Comparison of ENCODE assay signal across 1 cellular context in the genomic region with DNA sequence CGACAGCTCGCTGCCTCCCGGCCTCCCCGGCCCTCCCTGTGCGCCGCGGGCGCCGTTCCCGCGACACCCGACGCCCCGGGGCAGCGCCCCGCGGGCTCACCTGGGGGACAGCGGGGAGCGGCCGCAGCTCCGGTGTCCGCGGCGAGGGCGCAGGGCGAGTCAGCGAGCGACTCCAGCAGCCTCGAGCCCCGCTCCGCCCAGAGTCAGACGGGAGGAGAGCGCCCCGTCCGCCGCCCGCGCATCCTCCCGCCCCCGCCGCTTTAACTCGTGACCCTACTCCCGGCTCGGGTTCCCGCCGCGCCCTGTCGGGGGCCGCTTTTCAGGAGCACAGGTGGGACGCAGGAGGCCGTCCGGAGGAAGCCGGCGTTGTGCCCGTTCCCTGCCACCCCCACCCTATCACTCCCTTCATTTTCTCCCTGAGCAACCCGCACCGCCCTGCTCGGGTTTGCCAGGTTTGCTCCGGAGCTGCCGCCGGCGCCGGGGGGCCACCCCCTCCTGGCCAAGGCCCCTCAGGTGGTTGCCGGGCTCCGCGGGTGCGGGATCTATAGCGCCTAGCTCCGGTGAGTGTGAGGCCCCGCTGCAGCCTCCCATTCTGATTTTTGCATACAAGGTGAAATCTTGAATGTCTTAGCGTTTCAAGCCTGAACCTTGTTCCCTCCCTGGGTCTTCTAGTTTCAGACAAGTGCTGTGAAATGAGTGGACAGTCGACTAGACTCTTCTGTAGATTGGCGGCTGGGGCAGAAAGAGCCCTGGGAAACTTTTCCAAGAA.
TF ChIP-seq lines count a peak whose summit lies in the region.

A gene with protein sequence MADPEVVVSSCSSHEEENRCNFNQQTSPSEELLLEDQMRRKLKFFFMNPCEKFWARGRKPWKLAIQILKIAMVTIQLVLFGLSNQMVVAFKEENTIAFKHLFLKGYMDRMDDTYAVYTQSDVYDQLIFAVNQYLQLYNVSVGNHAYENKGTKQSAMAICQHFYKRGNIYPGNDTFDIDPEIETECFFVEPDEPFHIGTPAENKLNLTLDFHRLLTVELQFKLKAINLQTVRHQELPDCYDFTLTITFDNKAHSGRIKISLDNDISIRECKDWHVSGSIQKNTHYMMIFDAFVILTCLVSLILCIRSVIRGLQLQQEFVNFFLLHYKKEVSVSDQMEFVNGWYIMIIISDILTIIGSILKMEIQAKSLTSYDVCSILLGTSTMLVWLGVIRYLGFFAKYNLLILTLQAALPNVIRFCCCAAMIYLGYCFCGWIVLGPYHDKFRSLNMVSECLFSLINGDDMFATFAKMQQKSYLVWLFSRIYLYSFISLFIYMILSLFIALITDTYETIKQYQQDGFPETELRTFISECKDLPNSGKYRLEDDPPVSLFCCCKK (minus strand): TSS at position 205 of the 769 bp plus-strand sequence. CDS start 3,140 bp downstream, outside the sequence.

TF ChIP-seq in HEK293, 187 proteins besides CTCF, POLR2A, EP300 and RAD21 (continued from another document):
- TF ChIP-seq, protein P1, sequence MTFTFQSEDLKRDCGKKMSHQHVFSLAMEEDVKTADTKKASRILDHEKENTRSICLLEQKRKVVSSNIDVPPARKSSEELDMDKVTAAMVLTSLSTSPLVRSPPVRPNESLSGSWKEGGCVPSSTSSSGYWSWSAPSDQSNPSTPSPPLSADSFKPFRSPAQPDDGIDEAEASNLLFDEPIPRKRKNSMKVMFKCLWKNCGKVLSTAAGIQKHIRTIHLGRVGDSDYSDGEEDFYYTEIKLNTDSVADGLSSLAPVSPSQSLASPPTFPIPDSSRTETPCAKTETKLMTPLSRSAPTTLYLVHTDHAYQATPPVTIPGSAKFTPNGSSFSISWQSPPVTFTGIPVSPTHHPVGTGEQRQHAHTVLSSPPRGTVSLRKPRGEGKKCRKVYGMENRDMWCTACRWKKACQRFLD (tag by site-specific recombination; IDR thresholded peaks at IDR 0.05), result no peak
- TF ChIP-seq, protein P2, sequence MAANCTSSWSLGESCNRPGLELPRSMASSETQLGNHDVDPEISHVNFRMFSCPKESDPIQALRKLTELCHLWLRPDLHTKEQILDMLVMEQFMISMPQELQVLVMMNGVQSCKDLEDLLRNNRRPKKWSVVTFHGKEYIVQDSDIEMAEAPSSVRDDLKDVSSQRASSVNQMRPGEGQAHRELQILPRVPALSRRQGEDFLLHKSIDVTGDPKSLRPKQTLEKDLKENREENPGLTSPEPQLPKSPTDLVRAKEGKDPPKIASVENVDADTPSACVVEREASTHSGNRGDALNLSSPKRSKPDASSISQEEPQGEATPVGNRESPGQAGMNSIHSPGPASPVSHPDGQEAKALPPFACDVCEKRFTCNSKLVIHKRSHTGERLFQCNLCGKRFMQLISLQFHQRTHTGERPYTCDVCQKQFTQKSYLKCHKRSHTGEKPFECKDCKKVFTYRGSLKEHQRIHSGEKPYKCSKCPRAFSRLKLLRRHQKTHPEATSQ (tag by site-specific recombination; IDR thresholded peaks at IDR 0.05), result peak; percentile 90
- TF ChIP-seq ZNF175 (tag by site-specific recombination; IDR thresholded peaks at IDR 0.05), result no peak
- TF ChIP-seq ZNF10 (tag by site-specific recombination; IDR thresholded peaks at IDR 0.05), result peak; percentile 42; the same call in 1 of the 2 replicates
- TF ChIP-seq, protein P3, sequence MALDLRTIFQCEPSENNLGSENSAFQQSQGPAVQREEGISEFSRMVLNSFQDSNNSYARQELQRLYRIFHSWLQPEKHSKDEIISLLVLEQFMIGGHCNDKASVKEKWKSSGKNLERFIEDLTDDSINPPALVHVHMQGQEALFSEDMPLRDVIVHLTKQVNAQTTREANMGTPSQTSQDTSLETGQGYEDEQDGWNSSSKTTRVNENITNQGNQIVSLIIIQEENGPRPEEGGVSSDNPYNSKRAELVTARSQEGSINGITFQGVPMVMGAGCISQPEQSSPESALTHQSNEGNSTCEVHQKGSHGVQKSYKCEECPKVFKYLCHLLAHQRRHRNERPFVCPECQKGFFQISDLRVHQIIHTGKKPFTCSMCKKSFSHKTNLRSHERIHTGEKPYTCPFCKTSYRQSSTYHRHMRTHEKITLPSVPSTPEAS (tag by site-specific recombination; IDR thresholded peaks at IDR 0.05), result peak; percentile 37; the same call in 1 of the 2 replicates
- 0 out of 2 replicates have a peak, but pooled peaks have one; percentile 25 for TF ChIP-seq ZNF146 (tag by site-specific recombination; IDR thresholded peaks at IDR 0.05)
- TF ChIP-seq ZNF654 (tag by site-specific recombination; IDR thresholded peaks at IDR 0.05; ENCODE audit: low read depth), result no peak
- TF ChIP-seq ZNF366 (tag by site-specific recombination; conservative IDR thresholded peaks at IDR 0.05), result peak; percentile 70
- TF ChIP-seq, protein P4, sequence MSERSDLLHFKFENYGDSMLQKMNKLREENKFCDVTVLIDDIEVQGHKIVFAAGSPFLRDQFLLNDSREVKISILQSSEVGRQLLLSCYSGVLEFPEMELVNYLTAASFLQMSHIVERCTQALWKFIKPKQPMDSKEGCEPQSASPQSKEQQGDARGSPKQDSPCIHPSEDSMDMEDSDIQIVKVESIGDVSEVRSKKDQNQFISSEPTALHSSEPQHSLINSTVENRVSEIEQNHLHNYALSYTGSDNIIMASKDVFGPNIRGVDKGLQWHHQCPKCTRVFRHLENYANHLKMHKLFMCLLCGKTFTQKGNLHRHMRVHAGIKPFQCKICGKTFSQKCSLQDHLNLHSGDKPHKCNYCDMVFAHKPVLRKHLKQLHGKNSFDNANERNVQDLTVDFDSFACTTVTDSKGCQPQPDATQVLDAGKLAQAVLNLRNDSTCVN (tag by site-specific recombination; optimal IDR thresholded peaks at IDR 0.05), result peak; percentile 94
- TF ChIP-seq ZNF335 (tag by site-specific recombination; conservative IDR thresholded peaks at IDR 0.05), result peak; percentile 99
- TF ChIP-seq RBAK (tag by site-specific recombination; IDR thresholded peaks at IDR 0.05), result no peak
- no peak for TF ChIP-seq ZNF658 (tag by site-specific recombination; IDR thresholded peaks at IDR 0.05)
- TF ChIP-seq WT1 (tag by site-specific recombination; IDR thresholded peaks at IDR 0.05), result peak; percentile 95
- peak; percentile 17; the same call in 1 of the 2 replicates for TF ChIP-seq ZNF596 (tag by site-specific recombination; IDR thresholded peaks at IDR 0.05)
- no peak for TF ChIP-seq ZBTB7A (tag by site-specific recombination; IDR thresholded peaks at IDR 0.05; ENCODE audit: low read depth)
- peak; percentile 90 for TF ChIP-seq SCRT1 (tag by site-specific recombination; IDR thresholded peaks at IDR 0.05; ENCODE audit: borderline replicate concordance)
- no peak for TF ChIP-seq ZNF311 (tag by site-specific recombination; IDR thresholded peaks at IDR 0.05; ENCODE audit: borderline replicate concordance)
- peak; percentile 76 for TF ChIP-seq ZNF341 (tag by site-specific recombination; IDR thresholded peaks at IDR 0.05; ENCODE audit: low read depth)
- TF ChIP-seq, protein P5, sequence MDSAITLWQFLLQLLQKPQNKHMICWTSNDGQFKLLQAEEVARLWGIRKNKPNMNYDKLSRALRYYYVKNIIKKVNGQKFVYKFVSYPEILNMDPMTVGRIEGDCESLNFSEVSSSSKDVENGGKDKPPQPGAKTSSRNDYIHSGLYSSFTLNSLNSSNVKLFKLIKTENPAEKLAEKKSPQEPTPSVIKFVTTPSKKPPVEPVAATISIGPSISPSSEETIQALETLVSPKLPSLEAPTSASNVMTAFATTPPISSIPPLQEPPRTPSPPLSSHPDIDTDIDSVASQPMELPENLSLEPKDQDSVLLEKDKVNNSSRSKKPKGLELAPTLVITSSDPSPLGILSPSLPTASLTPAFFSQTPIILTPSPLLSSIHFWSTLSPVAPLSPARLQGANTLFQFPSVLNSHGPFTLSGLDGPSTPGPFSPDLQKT (IDR thresholded peaks at IDR 0.05; ENCODE audit: borderline replicate concordance, low read depth, low read length), result no peak
- TF ChIP-seq ZNF121 (tag by site-specific recombination; IDR thresholded peaks at IDR 0.05), result no peak
- TF ChIP-seq ZNF174 (tag by site-specific recombination; IDR thresholded peaks at IDR 0.05), result no peak
- TF ChIP-seq, protein P6, sequence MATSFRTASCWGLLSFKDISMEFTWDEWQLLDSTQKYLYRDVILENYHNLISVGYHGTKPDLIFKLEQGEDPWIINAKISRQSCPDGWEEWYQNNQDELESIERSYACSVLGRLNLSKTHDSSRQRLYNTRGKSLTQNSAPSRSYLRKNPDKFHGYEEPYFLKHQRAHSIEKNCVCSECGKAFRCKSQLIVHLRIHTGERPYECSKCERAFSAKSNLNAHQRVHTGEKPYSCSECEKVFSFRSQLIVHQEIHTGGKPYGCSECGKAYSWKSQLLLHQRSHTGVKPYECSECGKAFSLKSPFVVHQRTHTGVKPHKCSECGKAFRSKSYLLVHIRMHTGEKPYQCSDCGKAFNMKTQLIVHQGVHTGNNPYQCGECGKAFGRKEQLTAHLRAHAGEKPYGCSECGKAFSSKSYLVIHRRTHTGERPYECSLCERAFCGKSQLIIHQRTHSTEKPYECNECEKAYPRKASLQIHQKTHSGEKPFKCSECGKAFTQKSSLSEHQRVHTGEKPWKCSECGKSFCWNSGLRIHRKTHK (tag by site-specific recombination; IDR thresholded peaks at IDR 0.05), result no peak
TF ChIP-seq in HEK293: peak in this region for 80.
